ENCODE assay signal across 34 cellular contexts in the genomic region with DNA sequence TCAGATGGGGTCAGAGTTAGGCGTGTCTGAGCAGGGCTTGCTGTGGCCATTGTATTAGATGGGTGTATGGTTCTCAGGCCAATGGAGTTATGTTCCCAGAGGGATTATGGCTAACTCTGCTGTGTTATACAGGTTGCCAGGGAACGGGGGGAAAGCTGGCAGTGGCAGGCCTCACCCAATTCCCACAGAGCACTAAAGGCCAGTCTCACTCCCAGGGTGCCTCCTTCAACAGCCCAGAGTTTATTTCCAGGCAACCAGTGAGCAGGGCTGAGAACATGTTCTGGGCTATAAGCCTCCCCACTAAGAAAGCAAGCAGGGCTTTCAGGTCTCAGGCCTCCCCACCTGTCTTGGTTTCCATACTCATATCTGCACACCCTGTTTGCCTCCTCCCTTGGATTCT.
"Had no signal": no experiment of that assay in that cellular context is flagged by ENCODE, and none has a peak within 500 bp of the region (broad histone marks: within the 10 kb centered on the region; RNA-seq: fewer than 3 reads in every experiment).

No MANE protein-coding gene starts in this region.

- H3K36me3 ChIP-seq: adrenal gland, cardiac muscle cell had no signal

- FAIRE-seq: astrocyte, bronchial epithelial cell, TTC549 had no signal

- DNase-seq: activated B cell treated with CpG ODN at 0.5 μM for 24 hours; activated CD4-positive, alpha-beta memory T cell treated with anti-CD3 and anti-CD28 coated beads for 36 hours; activated CD4-positive, alpha-beta T cell treated with anti-CD3 and anti-CD28 coated beads for 4 hours; activated CD4-positive, alpha-beta T cell treated with anti-CD3 and anti-CD28 coated beads, Interleukin-2, amount 10 ng/mL, durations not matched to agents 24 days and 14 days; activated CD4-positive, alpha-beta T cell treated with anti-CD3 and anti-CD28 coated beads, Interleukin-2, amount 50 U/mL, for 1 hour; activated CD4-positive, alpha-beta T cell treated with anti-CD3 and anti-CD28 coated beads, Interleukin-2, amount 50 U/mL, for 4 hours; activated CD4-positive, CD25-positive, alpha-beta regulatory T cell treated with anti-CD3 and anti-CD28 coated beads, Interleukin-2, amount 50 U/mL, for 72 hours; activated CD8-positive, alpha-beta memory T cell treated with anti-CD3 and anti-CD28 coated beads, Interleukin-2, amount 50 U/mL, for 4 hours; activated CD8-positive, alpha-beta T cell treated with anti-CD3 and anti-CD28 coated beads for 36 hours; activated effector memory CD4-positive, alpha-beta T cell treated with anti-CD3 and anti-CD28 coated beads, Interleukin-2, amount 50 U/mL, for 16 hours; activated gamma-delta T cell treated with Interleukin-2 at 50 U/mL for 16 hours; activated naive CD4-positive, alpha-beta T cell; activated naive CD4-positive, alpha-beta T cell treated with anti-CD3 and anti-CD28 coated beads for 36 hours; activated naive CD4-positive, alpha-beta T cell treated with anti-CD3 and anti-CD28 coated beads, Interleukin-2, amount 50 U/mL, for 16 hours; activated naive CD8-positive, alpha-beta T cell treated with anti-CD3 and anti-CD28 coated beads for 36 hours; activated T-cell treated with anti-CD3 and anti-CD28 coated beads for 4 hours; activated T-cell treated with anti-CD3 and anti-CD28 coated beads, Interleukin-2, amount 50 U/mL, for 1 hour; activated T-cell treated with anti-CD3 and anti-CD28 coated beads, Interleukin-2, amount 50 U/mL, for 4 hours; activated T-cell treated with anti-CD3 and anti-CD28 coated beads, Interleukin-2, amount 50 U/mL, for 72 hours; adrenal gland; amniotic stem cell; aorta; caudate nucleus; cerebellar nuclear complex; T-helper 1 cell; T-helper 2 cell; T-helper 9 cell had no signal

- H3K27ac ChIP-seq: adrenal gland, cardiac muscle cell, VCaP had no signal

- H3K4me1 ChIP-seq: adrenal gland had no signal

- H3K4me3 ChIP-seq: adrenal gland, cardiac muscle cell had no signal

- ATAC-seq: activated CD8-positive, alpha-beta T cell treated with anti-CD3 and anti-CD28 coated beads for 36 hours; activated naive CD4-positive, alpha-beta T cell treated with anti-CD3 and anti-CD28 coated beads, Interleukin-2, amount 50 U/mL, for 72 hours; activated T-cell treated with anti-CD3 and anti-CD28 coated beads, Interleukin-2, amount 50 U/mL, for 4 hours; activated T-cell treated with anti-CD3 and anti-CD28 coated beads, Interleukin-2, amount 50 U/mL, for 72 hours; activated T-helper 17 cell treated with anti-CD3 and anti-CD28 coated beads, Interleukin-2, amount 50 U/mL, for 72 hours had no signal

- H3K27me3 ChIP-seq: adrenal gland, cardiac muscle cell had no signal
